ENCODE assay signal across 25 cellular contexts in the genomic region with DNA sequence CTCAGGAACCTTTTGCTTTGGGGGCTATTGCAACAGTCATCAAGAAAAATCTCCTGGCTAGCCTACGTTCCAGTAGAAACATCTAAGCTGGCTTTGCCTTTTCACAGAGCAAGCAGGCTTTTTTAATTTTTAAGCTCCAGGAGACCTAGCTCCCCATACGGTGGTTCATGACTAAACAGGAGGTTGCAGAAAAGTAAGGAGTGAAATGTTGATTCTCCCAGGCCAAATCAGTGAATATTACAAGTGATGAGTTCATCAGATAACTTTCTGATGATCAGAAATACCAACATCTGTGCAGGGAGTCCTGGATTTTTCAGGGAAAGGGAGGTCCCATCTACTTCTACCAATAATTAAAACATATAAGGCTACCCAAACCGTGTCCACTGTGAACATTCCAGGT.
"Had no signal": no experiment of that assay in that cellular context is flagged by ENCODE, and none has a peak within 500 bp of the region (broad histone marks: within the 10 kb centered on the region; RNA-seq: fewer than 3 reads in every experiment).

No MANE protein-coding gene starts in this region.

- ATAC-seq: mucosa of descending colon; naive thymus-derived CD4-positive, alpha-beta T cell; natural killer cell treated with Interleukin-12 subunit alpha and Interleukin-12 subunit beta and Interleukin-15 and Interleukin-18, amount 100 ng/mL, for 72 hours; pancreas; right lobe of liver; stimulated activated memory B cell treated with anti-CD40 and anti-IgM and Interleukin-4, amounts not matched to agents 10 μg/mL and 1 μg/mL and 100 μg/mL, for 72 hours; stimulated activated naive CD8-positive, alpha-beta T cell treated with anti-CD3 and anti-CD28 coated beads, Interleukin-15, amount 100 ng/mL, for 72 hours had no signal

- DNase-seq: islet precursor cell; left ventricle myocardium inferior; midbrain; mucosa of descending colon; naive thymus-derived CD4-positive, alpha-beta T cell; nucleus accumbens; pancreas; posterior cingulate gyrus; retina; right lobe of liver; stimulated activated CD4-positive, alpha-beta T cell treated with anti-CD3 and anti-CD28 coated beads, Interleukin-1b, Interleukin-23, amount 100 ng/mL, for 48 hours; stimulated activated CD4-positive, alpha-beta T cell treated with anti-CD3 and anti-CD28 coated beads, Interleukin-2, amount 100 ng/mL, for 48 hours; stimulated activated CD4-positive, alpha-beta T cell treated with anti-CD3 and anti-CD28 coated beads, Interleukin-4, amount 100 ng/mL, for 4 hours; stimulated activated CD8-positive, alpha-beta memory T cell treated with anti-CD3 and anti-CD28 coated beads, Interleukin-4, amount 100 ng/mL, for 48 hours; stimulated activated naive CD4-positive, alpha-beta T cell treated with Interleukin-2 at 50 U/mL for 16 hours; stimulated activated naive CD8-positive, alpha-beta T cell treated with anti-CD3 and anti-CD28 coated beads, Interleukin-15, amount 100 ng/mL, for 72 hours; substantia nigra; upper lobe of left lung had no signal

- H3K4me1 ChIP-seq: left ventricle myocardium inferior, pancreas, prostate gland, right lobe of liver, tibial nerve, upper lobe of left lung, vagina had no signal

- H3K9me3 ChIP-seq: left ventricle myocardium inferior, mucosa of descending colon, pancreas, prostate gland, right lobe of liver, tibial nerve, upper lobe of left lung, vagina had no signal

- H3K27ac ChIP-seq: left ventricle myocardium inferior, pancreas, prostate gland, right lobe of liver, tibial nerve, upper lobe of left lung, vagina had no signal

- H3K4me3 ChIP-seq: left ventricle myocardium inferior, lung, mucosa of descending colon, pancreas, prostate gland, right lobe of liver, smooth muscle cell, tibial nerve, upper lobe of left lung, vagina had no signal

- H3K4me2 ChIP-seq: smooth muscle cell had no signal

- H3K36me3 ChIP-seq: left ventricle myocardium inferior, pancreas, prostate gland, right lobe of liver, tibial nerve, upper lobe of left lung, vagina had no signal

- H3K27me3 ChIP-seq: pancreas, right lobe of liver, tibial nerve, upper lobe of left lung, vagina had no signal
